Comparison of ENCODE assay signal across 8 cellular contexts in genomic region chr5:141407790-141408494, GRCh38. TPM values are rescaled to one million over a fixed set of nuclear protein-coding genes. Genes with fewer than 3 reads are reported as not detected.
DNase-seq lines count a peak whose midpoint lies in the region; ATAC-seq, FAIRE-seq and TF ChIP-seq lines count a peak whose summit lies in the region.
"Not testable (repeated sequence)": the region's sequence is repeated elsewhere in the genome, so short reads cannot be mapped to it uniquely, and the experiment has no call there.

Gene PCDHGB6 (plus strand): TSS chr5:141408021. CDS start chr5:141408203, 182 bp downstream.

- H3K9ac ChIP-seq in keratinocyte (ENCODE audit: control insufficient read depth, extremely low read depth, insufficient read depth, low read length); parathyroid adenoma: not testable (repeated sequence)

- not testable (repeated sequence) for H3K4me3 ChIP-seq in GM06990 (replicated peaks; ENCODE audit: low read depth, low read length)
- H3K4me3 ChIP-seq in HFF-Myc (replicated peaks; ENCODE audit: low read depth, low read length) (peak within 1 kb of the TSS; percentile 20; the same call in 1 of the 2 replicates), Peyer's patch (peak within 1 kb of the TSS in 2 of 4 donors; percentile 30 to 37), keratinocyte (ENCODE audit: control insufficient read depth in 2 of 3, extremely low read depth in 1 of 3, insufficient read depth in 2 of 3, low read depth in 1 of 3, low read length in 3 of 3) (peak within 1 kb of the TSS in 2 of 3 experiments; percentile 20), parathyroid adenoma (ENCODE audit: low read depth, low read length) (peak within 1 kb of the TSS; percentile 17), thoracic aorta (peak within 1 kb of the TSS; percentile 49)

- peak; percentile 32 for TF ChIP-seq CTCF in GM06990 (IDR thresholded peaks at IDR 0.05; ENCODE audit: insufficient read depth, low read length, poor library complexity, severe bottlenecking)
- TF ChIP-seq CTCF in HFF-Myc (IDR thresholded peaks at IDR 0.05; ENCODE audit: low read depth, low read length, missing control alignments): peak; percentile 56
- TF ChIP-seq CTCF in Peyer's patch (IDR thresholded peaks at IDR 0.05): peak in 4 of 6 experiments; percentile 25 to 53 (median 46)
- peak; percentile 34 to 72 (median 48) for TF ChIP-seq CTCF in keratinocyte (optimal IDR thresholded peaks at IDR 0.05 in 1 of 3, IDR thresholded peaks at IDR 0.05 in 1 of 3, conservative IDR thresholded peaks at IDR 0.05 in 1 of 3; ENCODE audit: extremely low read depth in 1 of 3, insufficient read depth in 2 of 3, low read length in 3 of 3)
- not testable (repeated sequence) for TF ChIP-seq CTCF in parathyroid adenoma (IDR thresholded peaks at IDR 0.05); thoracic aorta (IDR thresholded peaks at IDR 0.05)

- not testable (repeated sequence) for DNase-seq in GM06990 (ENCODE audit: extremely low read depth, insufficient read length); HFF-Myc (ENCODE audit: extremely low read depth, low read depth); Peyer's patch; keratinocyte (ENCODE audit: low read depth, low spot score); thoracic aorta (ENCODE audit: low spot score)
- DNase-seq in erythroblast (lab: John Stamatoyannopoulos, UW): peak; percentile 31 to 45

- dilution Hi-C loops in keratinocyte (cut with MboI; ENCODE audit: extremely low pct_ligation_motif_present, low sequenced_read_pairs): not testable (repeated sequence)

- H3K27ac Mint-ChIP-seq in activated naive CD4-positive, alpha-beta T cell treated with anti-CD3 and anti-CD28 coated beads, Interleukin-2, amount 50 U/mL, for 24 hours: not testable (repeated sequence)

- H3K79me2 ChIP-seq in keratinocyte (ENCODE audit: control insufficient read depth, insufficient read depth, low read length); parathyroid adenoma: not testable (repeated sequence)

- not testable (repeated sequence) for H4K20me1 ChIP-seq in keratinocyte (ENCODE audit: control insufficient read depth, extremely low read depth, insufficient read depth, low read length)

- H3K27me3 ChIP-seq in GM06990 (replicated peaks; ENCODE audit: control insufficient read depth, insufficient read depth, low read length); Peyer's patch; parathyroid adenoma (ENCODE audit: control insufficient read depth, insufficient read depth, low read length); thoracic aorta (replicated peaks; ENCODE audit: insufficient read depth): not testable (repeated sequence)
- peaks cover 13% of the 10 kb centered on the region for H3K27me3 ChIP-seq in keratinocyte (ENCODE audit: control insufficient read depth, extremely low read depth, insufficient read depth, low read length)

- peaks cover 20% of the 10 kb centered on the region for H3K36me3 Mint-ChIP-seq in activated naive CD4-positive, alpha-beta T cell treated with anti-CD3 and anti-CD28 coated beads, Interleukin-2, amount 50 U/mL, for 24 hours

- not testable (repeated sequence) for ATAC-seq in thoracic aorta (ENCODE audit: insufficient number of reproducible peaks, low FRiP score, low read depth)

- H3K27me3 Mint-ChIP-seq in activated naive CD4-positive, alpha-beta T cell treated with anti-CD3 and anti-CD28 coated beads, Interleukin-2, amount 50 U/mL, for 24 hours: peaks cover 60% of the 10 kb centered on the region

- H3K4me2 ChIP-seq in keratinocyte (ENCODE audit: control insufficient read depth, extremely low read depth, insufficient read depth, low read depth, low read length): peak within 1 kb of the TSS; percentile 54
- not testable (repeated sequence) for H3K4me2 ChIP-seq in parathyroid adenoma (ENCODE audit: low read length)

- not testable (repeated sequence) for TF ChIP-seq POLR2A in Peyer's patch (IDR thresholded peaks at IDR 0.05); erythroblast (IDR thresholded peaks at IDR 0.05; ENCODE audit: low read length)

- H3K9me1 ChIP-seq in keratinocyte (ENCODE audit: control insufficient read depth, extremely low read depth, insufficient read depth, low read length): not testable (repeated sequence)

- peaks cover 0 to 69% (median 13%) of the 10 kb centered on the region in 4 donors for H3K9me3 ChIP-seq in Peyer's patch
- peaks cover 29% of the 10 kb centered on the region for H3K9me3 ChIP-seq in keratinocyte (ENCODE audit: control insufficient read depth, low read depth, low read length)
- H3K9me3 ChIP-seq in parathyroid adenoma (ENCODE audit: control insufficient read depth, low read length): peaks cover 10% of the 10 kb centered on the region
- H3K9me3 ChIP-seq in thoracic aorta: peaks cover 99% of the 10 kb centered on the region

- H3K4me3 Mint-ChIP-seq in activated naive CD4-positive, alpha-beta T cell treated with anti-CD3 and anti-CD28 coated beads, Interleukin-2, amount 50 U/mL, for 24 hours: peak within 1 kb of the TSS; percentile 74

- H3K9me3 Mint-ChIP-seq in activated naive CD4-positive, alpha-beta T cell treated with anti-CD3 and anti-CD28 coated beads, Interleukin-2, amount 50 U/mL, for 24 hours: peaks cover 21% of the 10 kb centered on the region

- not testable (repeated sequence) for H2AFZ ChIP-seq in keratinocyte (ENCODE audit: control insufficient read depth, low read length); parathyroid adenoma

- not testable (repeated sequence) for H3K36me3 ChIP-seq in GM06990 (ENCODE audit: control insufficient read depth, insufficient read depth, low read length); Peyer's patch; keratinocyte (ENCODE audit: control insufficient read depth in 2 of 2, extremely low read depth in 1 of 2, insufficient read depth in 2 of 2, low read length in 2 of 2); parathyroid adenoma (ENCODE audit: control insufficient read depth, insufficient read depth, low read length); thoracic aorta

- not testable (repeated sequence) for H3K4me1 ChIP-seq in Peyer's patch; keratinocyte (ENCODE audit: control insufficient read depth, extremely low read depth, insufficient read depth, low read length); parathyroid adenoma; thoracic aorta (ENCODE audit: control insufficient read depth in 1 of 2, low read depth in 2 of 2)

- not testable (repeated sequence) for H3K27ac ChIP-seq in Peyer's patch; keratinocyte (ENCODE audit: control insufficient read depth, insufficient read depth, low read length); parathyroid adenoma; thoracic aorta

- H3K4me1 Mint-ChIP-seq in activated naive CD4-positive, alpha-beta T cell treated with anti-CD3 and anti-CD28 coated beads, Interleukin-2, amount 50 U/mL, for 24 hours: not testable (repeated sequence)

- FAIRE-seq in keratinocyte (lab: Jason Lieb, UNC): not testable (repeated sequence)

RNA-seq across cellular contexts. Expression of gene PCDHGB6, which starts in this region (rescaled TPM):
- 1 to 10 TPM; 1.1 to 7.4 (median 3.3) TPM for total RNA-seq in Peyer's patch
- 0.19 to 0.30 TPM (median 0.23 TPM) in 3 replicates for polyA plus RNA-seq in keratinocyte
- polyA plus RNA-seq in keratinocyte (2011; ENCODE audit: low read depth): 0.69 TPM
- polyA plus RNA-seq in keratinocyte (2011; cell fraction: cytosol; rRNA removed): 0.04 and 0.05 TPM in 2 replicates
- 1.1 and 1.3 TPM in 2 replicates for polyA plus RNA-seq in keratinocyte (2011; cell fraction: nucleus; rRNA removed)
- 0.30 and 0.76 TPM in 2 replicates for polyA plus RNA-seq in keratinocyte (2012; ENCODE audit: low replicate concordance)
- polyA minus RNA-seq in keratinocyte: 0.75 to 1.9 TPM (median 1.2 TPM) in 3 replicates
- polyA minus RNA-seq in keratinocyte (2011; cell fraction: cytosol; rRNA and poly(A)+ RNA removed): 0.38 TPM
- 2.5 and 3.6 TPM in 2 replicates for polyA minus RNA-seq in keratinocyte (2011; cell fraction: nucleus; rRNA and poly(A)+ RNA removed)
- 10 to 100 TPM in 1 of 2 donors, 1 to 10 TPM in 1; 9.5 to 17.2 TPM for total RNA-seq in thoracic aorta
